In genomic region chr14:70941637-70942341, GRCh38 we compare ENCODE assay signal across 8 cellular contexts. TPM values are rescaled to one million over a fixed set of nuclear protein-coding genes. Genes with fewer than 3 reads are reported as not detected.
DNase-seq lines count a peak whose midpoint lies in the region; ATAC-seq and TF ChIP-seq lines count a peak whose summit lies in the region.
"Not testable (repeated sequence)": the region's sequence is repeated elsewhere in the genome, so short reads cannot be mapped to it uniquely, and the experiment has no call there.

No MANE protein-coding gene starts in this region.

- H3K4me1 ChIP-seq in CD8-positive, alpha-beta T cell (ENCODE audit: insufficient read depth, low read length), result peaks cover 22% of the 10 kb centered on the region
- H3K4me1 ChIP-seq in effector memory CD4-positive, alpha-beta T cell (ENCODE audit: control insufficient read depth, insufficient read depth, low read length, poor library complexity, severe bottlenecking), result peaks cover 10% of the 10 kb centered on the region
- H3K4me1 ChIP-seq in naive thymus-derived CD4-positive, alpha-beta T cell (ENCODE audit: control insufficient read depth in 2 of 2, insufficient read depth in 2 of 2, low read length in 2 of 2), result peaks cover 17 to 21% of the 10 kb centered on the region in 2 donors

- not testable (repeated sequence) for H3K27me3 Mint-ChIP-seq in CD8-positive, alpha-beta T cell (ENCODE audit: low read depth); naive thymus-derived CD4-positive, alpha-beta T cell

- H3K4me3 Mint-ChIP-seq in CD8-positive, alpha-beta T cell, result peak overlapping the region; percentile 72
- peak overlapping the region; percentile 64 to 86 (median 76) for H3K4me3 Mint-ChIP-seq in naive thymus-derived CD4-positive, alpha-beta T cell
- peak overlapping the region; percentile 68 for H3K4me3 Mint-ChIP-seq in stimulated activated effector memory CD8-positive, alpha-beta T cell treated with anti-CD3 and anti-CD28 coated beads, Interleukin-12 subunit alpha, Interleukin-12 subunit beta, amount 100 ng/mL, for 72 hours

- peaks cover 43% of the 10 kb centered on the region for H3K9me3 Mint-ChIP-seq in CD8-positive, alpha-beta T cell
- H3K9me3 Mint-ChIP-seq in naive thymus-derived CD4-positive, alpha-beta T cell, result peaks cover 18 to 85% (median 56%) of the 10 kb centered on the region in 11 donors
- not testable (repeated sequence) for H3K9me3 Mint-ChIP-seq in stimulated activated effector memory CD8-positive, alpha-beta T cell treated with anti-CD3 and anti-CD28 coated beads, Interleukin-12 subunit alpha, Interleukin-12 subunit beta, amount 100 ng/mL, for 72 hours

- ATAC-seq in CD8-positive, alpha-beta T cell, result peak; percentile 44
- ATAC-seq in naive thymus-derived CD4-positive, alpha-beta T cell; stimulated activated effector memory CD8-positive, alpha-beta T cell treated with anti-CD3 and anti-CD28 coated beads, Interleukin-12 subunit alpha, Interleukin-12 subunit beta, amount 100 ng/mL, for 72 hours: not testable (repeated sequence)

- intact Hi-C loops in CD8-positive, alpha-beta T cell (cut with DNase I, micrococcal nuclease), result loop anchor here in 1 of 2 experiments (1.0 kb wide), 2 partner anchors 14 to 33 kb away; no protein-coding TSS in a partner anchor
- intact Hi-C loops in naive thymus-derived CD4-positive, alpha-beta T cell (cut with micrococcal nuclease), result loop anchor here (1.0 kb wide), 4 partner anchors 11 to 34 kb away; partner anchors contain the start of gene PCNX1 (in 2 of the 2)

- TF ChIP-seq CTCF in CD8-positive, alpha-beta T cell (IDR thresholded peaks at IDR 0.05), result not testable (repeated sequence)

- POLR2A ChIA-PET in CD8-positive, alpha-beta T cell (lab: Charles Lee), result interaction anchor here (0.9 to 2.1 kb wide), 6 partner anchors 11 to 34 kb away, joined by 3 to 15 read pairs (median 6); partner anchors contain the start of gene PCNX1
- POLR2A ChIA-PET in naive thymus-derived CD4-positive, alpha-beta T cell (lab: Charles Lee), result interaction anchor here (0.6 to 3.9 kb wide), 16 partner anchors 9 to 342 kb away, joined by 3 to 68 read pairs (median 4); partner anchors contain the start of genes MAP3K9, MED6 and PCNX1

- DNase-seq in CD8-positive, alpha-beta T cell, result peak; percentile 67 to 89 (median 70)
- DNase-seq in activated CD4-positive, alpha-beta T cell treated with anti-CD3 and anti-CD28 coated beads for 1 hour, result peak; percentile 54
- DNase-seq in activated CD8-positive, alpha-beta memory T cell treated with anti-CD3 and anti-CD28 coated beads, Interleukin-2, amount 50 U/mL, for 4 hours, result peak; percentile 54
- peak; percentile 79 for DNase-seq in activated gamma-delta T cell treated with Interleukin-2 at 50 U/mL for 16 hours
- peak; percentile 64 to 71 (median 68) for DNase-seq in effector memory CD4-positive, alpha-beta T cell
- peak; percentile 34 to 87 (median 79) for DNase-seq in naive thymus-derived CD4-positive, alpha-beta T cell
- DNase-seq in stimulated activated CD4-positive, alpha-beta T cell treated with anti-CD3 and anti-CD28 coated beads, Interleukin-4, amount 100 ng/mL, for 4 hours, result peak; percentile 21 to 56
- DNase-seq in stimulated activated effector memory CD8-positive, alpha-beta T cell treated with anti-CD3 and anti-CD28 coated beads, Interleukin-12 subunit alpha, Interleukin-12 subunit beta, amount 100 ng/mL, for 72 hours (ENCODE audit: low spot score in 2 of 2), result peak; percentile 27 to 77

- H3K9me3 ChIP-seq in CD8-positive, alpha-beta T cell (ENCODE audit: low read length), result peaks cover 14% of the 10 kb centered on the region
- H3K9me3 ChIP-seq in effector memory CD4-positive, alpha-beta T cell (ENCODE audit: control insufficient read depth, low read length), result not testable (repeated sequence)
- H3K9me3 ChIP-seq in naive thymus-derived CD4-positive, alpha-beta T cell (ENCODE audit: control insufficient read depth in 2 of 3, low read length in 3 of 3), result peaks cover 0 to 21% (median 12%) of the 10 kb centered on the region in 3 experiments

- CTCF ChIA-PET in CD8-positive, alpha-beta T cell (lab: Charles Lee), result interaction anchor here (0.8 to 2.7 kb wide), 9 partner anchors 8 to 124 kb away, joined by 3 to 33 read pairs (median 4); partner anchors contain the start of gene PCNX1
- CTCF ChIA-PET in naive thymus-derived CD4-positive, alpha-beta T cell (lab: Charles Lee), result interaction anchor here (0.6 to 3.1 kb wide), 11 partner anchors 11 to 68 kb away, joined by 3 to 46 read pairs (median 5); partner anchors contain the start of gene PCNX1

- H3K4me1 Mint-ChIP-seq in CD8-positive, alpha-beta T cell (ENCODE audit: low read depth), result peaks cover 75% of the 10 kb centered on the region
- H3K4me1 Mint-ChIP-seq in naive thymus-derived CD4-positive, alpha-beta T cell, result peaks cover 47 to 88% (median 81%) of the 10 kb centered on the region in 7 donors
- H3K4me1 Mint-ChIP-seq in stimulated activated effector memory CD8-positive, alpha-beta T cell treated with anti-CD3 and anti-CD28 coated beads, Interleukin-12 subunit alpha, Interleukin-12 subunit beta, amount 100 ng/mL, for 72 hours, result peaks cover 85% of the 10 kb centered on the region

- not testable (repeated sequence) for H3K27ac ChIP-seq in CD8-positive, alpha-beta T cell (ENCODE audit: low read depth, low read length)
- peak overlapping the region; percentile 57 for H3K27ac ChIP-seq in effector memory CD4-positive, alpha-beta T cell (ENCODE audit: insufficient read depth, low read length, poor library complexity, severe bottlenecking)
- peak overlapping the region; percentile 12 for H3K27ac ChIP-seq in naive thymus-derived CD4-positive, alpha-beta T cell (ENCODE audit: low read depth, low read length)

- H3K4me3 ChIP-seq in CD8-positive, alpha-beta T cell (ENCODE audit: low read depth, low read length); effector memory CD4-positive, alpha-beta T cell (ENCODE audit: insufficient read depth, low read depth, low read length, poor library complexity, severe bottlenecking): not testable (repeated sequence)
- H3K4me3 ChIP-seq in naive thymus-derived CD4-positive, alpha-beta T cell (ENCODE audit: low read length), result peak overlapping the region; percentile 46

- not testable (repeated sequence) for H3K36me3 ChIP-seq in CD8-positive, alpha-beta T cell (ENCODE audit: insufficient read depth, low read length); effector memory CD4-positive, alpha-beta T cell (ENCODE audit: control insufficient read depth, insufficient read depth, low read length)
- H3K36me3 ChIP-seq in naive thymus-derived CD4-positive, alpha-beta T cell (ENCODE audit: control insufficient read depth in 2 of 3, insufficient read depth in 3 of 3, low read length in 3 of 3), result peaks cover 0 to 17% (median 3%) of the 10 kb centered on the region in 3 experiments

- H3K27me3 ChIP-seq in CD8-positive, alpha-beta T cell (ENCODE audit: insufficient read depth, low read length); effector memory CD4-positive, alpha-beta T cell (replicated peaks; ENCODE audit: control insufficient read depth, insufficient read depth, low read length, poor library complexity, severe bottlenecking); naive thymus-derived CD4-positive, alpha-beta T cell (ENCODE audit: control insufficient read depth in 2 of 2, insufficient read depth in 2 of 2, low read length in 2 of 2): not testable (repeated sequence)

- H3K27ac Mint-ChIP-seq in CD8-positive, alpha-beta T cell, result peak overlapping the region; percentile 93
- peak overlapping the region; percentile 87 to 99 (median 93) for H3K27ac Mint-ChIP-seq in naive thymus-derived CD4-positive, alpha-beta T cell
- H3K27ac Mint-ChIP-seq in stimulated activated effector memory CD8-positive, alpha-beta T cell treated with anti-CD3 and anti-CD28 coated beads, Interleukin-12 subunit alpha, Interleukin-12 subunit beta, amount 100 ng/mL, for 72 hours, result peak overlapping the region; percentile 89

- peaks cover 71% of the 10 kb centered on the region for H3K36me3 Mint-ChIP-seq in CD8-positive, alpha-beta T cell
- H3K36me3 Mint-ChIP-seq in naive thymus-derived CD4-positive, alpha-beta T cell, result peaks cover 43 to 90% (median 73%) of the 10 kb centered on the region in 5 donors
- peaks cover 33% of the 10 kb centered on the region for H3K36me3 Mint-ChIP-seq in stimulated activated effector memory CD8-positive, alpha-beta T cell treated with anti-CD3 and anti-CD28 coated beads, Interleukin-12 subunit alpha, Interleukin-12 subunit beta, amount 100 ng/mL, for 72 hours

RNA-seq across cellular contexts. Expression of gene PCNX1, which starts 34.5 kb away (rescaled TPM):
- total RNA-seq in CD8-positive, alpha-beta T cell, result 10 to 100 TPM; 54.0 to 63.5 TPM
- total RNA-seq in naive thymus-derived CD4-positive, alpha-beta T cell, result 100 to 1,000 TPM in 4 of 5 experiments, 10 to 100 TPM in 1; 80.8 to 114 (median 112) TPM
- polyA plus RNA-seq in naive thymus-derived CD4-positive, alpha-beta T cell, result 10 to 100 TPM; 11.2 to 12.2 TPM
